8 cellular contexts compared by ENCODE assay signal in genomic region chr2:177164131-177164530, GRCh38. TPM values are rescaled to one million over a fixed set of nuclear protein-coding genes. Genes with fewer than 3 reads are reported as not detected.
A peak's percentile ranks its signal among the peaks of the same experiment; 100 is the strongest.
DNase-seq lines count a peak whose midpoint lies in the region; FAIRE-seq and TF ChIP-seq lines count a peak whose summit lies in the region.

No MANE protein-coding gene starts in this region.

- H2AK5ac ChIP-seq in H1 (ENCODE audit: low read depth, low read length) = no peak overlapping the region
- no peak overlapping the region for H2AK5ac ChIP-seq in trophoblast cell (ENCODE audit: low read length)

- H4K8ac ChIP-seq in H1 (ENCODE audit: extremely low read depth, insufficient read depth, low read length) (no peak overlapping the region), trophoblast cell (ENCODE audit: low read depth, low read length) (no peak overlapping the region)

- no peaks in the 10 kb centered on the region for H3K27me3 ChIP-seq in BE2C
- no peaks in the 10 kb centered on the region for H3K27me3 ChIP-seq in Loucy (ENCODE audit: insufficient read depth, low read length, poor library complexity, severe bottlenecking)
- H3K27me3 ChIP-seq in H1 (replicated peaks in 1 of 4; ENCODE audit: control insufficient read depth in 3 of 4, extremely low read depth in 1 of 4, insufficient read depth in 3 of 4, low read length in 3 of 4) = no peaks in the 10 kb centered on the region
- no peaks in the 10 kb centered on the region for H3K27me3 ChIP-seq in trophoblast cell (ENCODE audit: insufficient read depth, low read length)

- H3K36me3 ChIP-seq in BE2C (no peaks in the 10 kb centered on the region), Loucy (ENCODE audit: insufficient read depth, low read length) (no peaks in the 10 kb centered on the region), H1 (ENCODE audit: control insufficient read depth in 2 of 4, insufficient read depth in 4 of 4, low read length in 3 of 4) (no peaks in the 10 kb centered on the region), trophoblast cell (ENCODE audit: control insufficient read depth in 1 of 2, insufficient read depth in 2 of 2, low read length in 2 of 2) (no peaks in the 10 kb centered on the region)

- H4K91ac ChIP-seq in H1 (replicated peaks; ENCODE audit: insufficient read length, low read length) (no peak overlapping the region), trophoblast cell (ENCODE audit: low read depth, low read length) (no peak overlapping the region)

- H3F3A ChIP-seq in Loucy (ENCODE audit: low read depth) = no peaks in the 10 kb centered on the region

- no peak overlapping the region for H3K18ac ChIP-seq in H1 (ENCODE audit: extremely low read depth, low read length)
- no peak overlapping the region for H3K18ac ChIP-seq in trophoblast cell (ENCODE audit: low read length)

- H2BK120ac ChIP-seq in H1 (replicated peaks; ENCODE audit: low read depth, low read length) (no peak overlapping the region), trophoblast cell (ENCODE audit: insufficient read depth, low read length, poor library complexity) (no peak overlapping the region)

- H3K9me2 ChIP-seq in Loucy (replicated peaks; ENCODE audit: low read depth, low read length) = no peaks in the 10 kb centered on the region

- H3K23me2 ChIP-seq in H1 (ENCODE audit: low read depth, low read length) = no peaks in the 10 kb centered on the region; the same call in none of the 2 replicates

- 47% methylated on average over 3 of the region's 3 CpGs; no CpG with 5 or more reads in 1 of the 2 experiments for WGBS in H1 (ENCODE audit: extremely low coverage in 1 of 2, insufficient coverage in 1 of 2, insufficient read length in 1 of 2, insufficient replicate concordance in 2 of 2, low coverage in 1 of 2, low lambda C conversion rate in 2 of 2, missing lambda C conversion rate in 1 of 2), 2 experiments
- WGBS in trophoblast cell (ENCODE audit: extremely low coverage, insufficient coverage, insufficient read length) = no CpG with 5 or more reads among the region's 3 CpGs

- H3K23ac ChIP-seq in H1 (ENCODE audit: insufficient read length) = no peak overlapping the region
- H3K23ac ChIP-seq in trophoblast cell (ENCODE audit: low read length) = no peak overlapping the region

- H3K4me3 ChIP-seq in BE2C (ENCODE audit: low read depth, low read length) (peak overlapping the region; percentile 19), Loucy (ENCODE audit: low read length, poor library complexity, severe bottlenecking) (peak overlapping the region; percentile 58), H1 (ENCODE audit: extremely low read depth in 1 of 4, insufficient read depth in 2 of 4, low read depth in 3 of 4, low read length in 4 of 4) (no peak overlapping the region; a peak in 1 of 8 replicates), trophoblast cell (ENCODE audit: low read depth, low read length) (no peak overlapping the region)

- H3K4ac ChIP-seq in H1 (replicated peaks; ENCODE audit: insufficient read length, low read depth, low read length) (no peak overlapping the region), trophoblast cell (ENCODE audit: low read depth, low read length) (no peak overlapping the region)

- no peak for TF ChIP-seq POLR2A in H1 (IDR thresholded peaks at IDR 0.05; ENCODE audit: control extremely low read depth in 1 of 2, low read depth in 2 of 2, low read length in 2 of 2)

- POLR2A ChIA-PET in H1 (lab: Charles Lee; ENCODE audit: partially characterized antibody) = interaction anchor here (0.9 to 3.3 kb wide), 10 partner anchors 14 to 170 kb away, joined by 3 to 29 read pairs (median 8); partner anchors contain the start of genes HNRNPA3 and NFE2L2

- TF ChIP-seq EP300 in H1 (IDR thresholded peaks at IDR 0.05; ENCODE audit: borderline replicate concordance in 1 of 2, low read depth in 2 of 2, low read length in 2 of 2) = no peak

- H2BK20ac ChIP-seq in H1 (ENCODE audit: low read length) = no peak overlapping the region

- no peak overlapping the region for H4K12ac ChIP-seq in trophoblast cell (ENCODE audit: low read depth, low read length)

- no peak overlapping the region for H2BK5ac ChIP-seq in H1 (ENCODE audit: low read depth, low read length)
- H2BK5ac ChIP-seq in trophoblast cell (ENCODE audit: low read depth, low read length, poor library complexity) = no peak overlapping the region

- no peak for FAIRE-seq in H1 (lab: Jason Lieb, UNC)

- H4K5ac ChIP-seq in H1 (ENCODE audit: insufficient read length, low read depth, low read length) = no peak overlapping the region

- no peaks in the 10 kb centered on the region; the same call in none of the 2 replicates for H3K4me1 ChIP-seq in BE2C
- H3K4me1 ChIP-seq in Loucy (ENCODE audit: insufficient read depth, low read length, poor library complexity, severe bottlenecking) = peaks cover 14% of the 10 kb centered on the region
- peaks cover 0 to 10% (median 1%) of the 10 kb centered on the region in 4 experiments; a peak in 4 of 7 replicates for H3K4me1 ChIP-seq in H1 (replicated peaks in 1 of 4; ENCODE audit: control insufficient read depth in 3 of 4, insufficient read depth in 4 of 4, low read length in 3 of 4)
- H3K4me1 ChIP-seq in trophoblast cell (ENCODE audit: control insufficient read depth in 1 of 2, insufficient read depth in 2 of 2, low read length in 2 of 2) = peaks cover 6 to 15% of the 10 kb centered on the region in 2 experiments

- H2BK15ac ChIP-seq in H1 (ENCODE audit: low read length) = no peak overlapping the region

- H4K20me1 ChIP-seq in Loucy (ENCODE audit: insufficient read depth, low read length, poor library complexity, severe bottlenecking) (no peaks in the 10 kb centered on the region), H1 (replicated peaks in 1 of 2; ENCODE audit: control insufficient read depth in 1 of 2, insufficient read depth in 2 of 2, low read length in 2 of 2) (no peaks in the 10 kb centered on the region)

- H3K9me3 ChIP-seq in BE2C (no peaks in the 10 kb centered on the region; the same call in 1 of the 2 replicates), Loucy (ENCODE audit: insufficient read depth, low read depth, low read length) (no peaks in the 10 kb centered on the region), H1 (ENCODE audit: insufficient read depth in 2 of 2, low read depth in 1 of 2, low read length in 1 of 2) (no peaks in the 10 kb centered on the region), trophoblast cell (ENCODE audit: insufficient read depth, low read depth, low read length) (peaks cover 2% of the 10 kb centered on the region)

- peak overlapping the region; percentile 77 for H3K4me2 ChIP-seq in Loucy (ENCODE audit: low read depth, low read length, poor library complexity, severe bottlenecking)
- peak overlapping the region in 1 of 2 experiments; percentile 49; a peak in 2 of 4 replicates for H3K4me2 ChIP-seq in H1 (ENCODE audit: insufficient read depth in 1 of 2, low read depth in 2 of 2, low read length in 2 of 2)
- peak overlapping the region; percentile 59 for H3K4me2 ChIP-seq in trophoblast cell (ENCODE audit: low read length)

- no peak overlapping the region for H3K56ac ChIP-seq in H1 (replicated peaks; ENCODE audit: insufficient read length, low read depth, low read length)

- no peaks in the 10 kb centered on the region for H3K79me2 ChIP-seq in Loucy (ENCODE audit: insufficient read depth, low read length)
- H3K79me2 ChIP-seq in H1 (ENCODE audit: control insufficient read depth in 1 of 2, insufficient read depth in 2 of 2, low read length in 2 of 2) = no peaks in the 10 kb centered on the region
- peaks cover 3% of the 10 kb centered on the region for H3K79me2 ChIP-seq in trophoblast cell (ENCODE audit: control insufficient read depth, insufficient read depth, low read length, poor library complexity)

- H3K9ac ChIP-seq in Loucy (ENCODE audit: low read depth, low read length, poor library complexity, severe bottlenecking) = peak overlapping the region; percentile 44
- no peak overlapping the region for H3K9ac ChIP-seq in H1 (replicated peaks in 1 of 4; ENCODE audit: extremely low read depth in 1 of 4, low read depth in 3 of 4, low read length in 3 of 4)
- H3K9ac ChIP-seq in trophoblast cell (ENCODE audit: low read length) = no peak overlapping the region

- H2BK12ac ChIP-seq in H1 (ENCODE audit: low read depth, low read length) (no peak overlapping the region), trophoblast cell (ENCODE audit: low read length) (peak overlapping the region; percentile 80)

- H3K79me1 ChIP-seq in H1 (ENCODE audit: low read depth, low read length) = no peaks in the 10 kb centered on the region
- peaks cover 15% of the 10 kb centered on the region for H3K79me1 ChIP-seq in trophoblast cell (ENCODE audit: low read length)

- DNase-seq in BE2C (no peak), H1 (ENCODE audit: low read depth in 1 of 2, low spot score in 2 of 2) (no peak), trophoblast cell (no peak), NCI-H2029 (lab: John Stamatoyannopoulos, UW) (no peak), HK-2 (ENCODE audit: unreplicated experiment) (no peak), NCI-H526 (lab: John Stamatoyannopoulos, UW) (no peak)
- no peak for DNase-seq in NK-92 treated with Interleukin-12 subunit alpha and Interleukin-12 subunit beta, amount 100 ng/mL, for 24 hours (lab: John Stamatoyannopoulos, UW)

- H3K14ac ChIP-seq in H1 (ENCODE audit: insufficient read length) = no peak overlapping the region
- H3K14ac ChIP-seq in trophoblast cell (ENCODE audit: low read length) = no peak overlapping the region

- no peak for TF ChIP-seq RAD21 in H1 (IDR thresholded peaks at IDR 0.05 in 1 of 2, conservative IDR thresholded peaks at IDR 0.05 in 1 of 2; ENCODE audit: low read depth in 2 of 2, low read length in 2 of 2)

- H2AFZ ChIP-seq in Loucy (ENCODE audit: low read length) = peak overlapping the region; percentile 89
- H2AFZ ChIP-seq in H1 (ENCODE audit: low read length) = peak overlapping the region; percentile 86; the same call in 1 of the 2 replicates
- peak overlapping the region; percentile 63 for H2AFZ ChIP-seq in trophoblast cell (ENCODE audit: insufficient read depth, low read length, poor library complexity)

- CTCF ChIA-PET in H1 (lab: Charles Lee; ENCODE audit: partially characterized antibody) = interaction anchor here (0.6 to 7.2 kb wide), 40 partner anchors 8 to 595 kb away, joined by 3 to 107 read pairs (median 7); partner anchors contain the start of gene NFE2L2

- TF ChIP-seq CTCF in BE2C (IDR thresholded peaks at IDR 0.05; ENCODE audit: low read depth, low read length) (no peak), Loucy (conservative IDR thresholded peaks at IDR 0.05; ENCODE audit: low read length) (no peak), H1 (IDR thresholded peaks at IDR 0.05; ENCODE audit: control extremely low read depth in 1 of 3, insufficient read depth in 1 of 3, low read depth in 1 of 3, low read length in 3 of 3) (no peak)

- H3K27ac ChIP-seq in H1 (ENCODE audit: low read depth, low read length) = no peak overlapping the region
- H3K27ac ChIP-seq in trophoblast cell (ENCODE audit: low read depth, low read length) = no peak overlapping the region

RNA-seq across cellular contexts. Expression of gene HNRNPA3, which starts 48.5 kb away (rescaled TPM):
- polyA plus RNA-seq in BE2C (2012; ENCODE audit: insufficient read depth, insufficient read length, low read depth) = 79.6 TPM
- total RNA-seq in H1 (2021; fragmentation: NEBNext Ultra II Directional; extraction: Animal tissue kit (Norgen Biotek cat#: 25700)) = 390 and 408 TPM in 2 replicates
- polyA plus RNA-seq in H1 (2011; rRNA removed) = 43.6 and 66.1 TPM in 2 replicates
- polyA plus RNA-seq in H1 (2011; cell fraction: cytosol; rRNA removed) = 182 TPM
- 30.7 TPM for polyA plus RNA-seq in H1 (2011; cell fraction: nucleus; rRNA removed)
- 631 to 695 TPM (median 656 TPM) in 4 replicates for polyA plus RNA-seq in H1 (2012, experiment 1 of 2)
- 77.6 TPM for polyA plus RNA-seq in H1 (2012, experiment 2 of 2)
- 348 TPM for polyA plus RNA-seq in H1 (2013, experiment 1 of 2)
- 367 TPM for polyA plus RNA-seq in H1 (2013, experiment 2 of 2)
- 30.3 and 37.2 TPM in 2 replicates for polyA minus RNA-seq in H1 (2011; rRNA and poly(A)+ RNA removed)
- 58.9 TPM for polyA minus RNA-seq in H1 (2011; cell fraction: cytosol; rRNA and poly(A)+ RNA removed)
- polyA minus RNA-seq in H1 (2011; cell fraction: nucleus; rRNA and poly(A)+ RNA removed) = 65.0 TPM
- polyA plus RNA-seq in trophoblast cell (2013) = 339 and 340 TPM in 2 replicates

Comparison
In these comparisons a context has a peak if more than half of its experiments do, and no peak if none do; other contexts are left out.
1. H3K4me3 ChIP-seq: peak in BE2C (single experiment) and Loucy (single experiment); none in H1 (0 of 4) and trophoblast cell (single experiment).
2. Peak in every context shown above with its lines, with median percentiles within 50 percentile points of each other: H2AFZ ChIP-seq.